18 cellular contexts compared by ENCODE assay signal in the genomic region with DNA sequence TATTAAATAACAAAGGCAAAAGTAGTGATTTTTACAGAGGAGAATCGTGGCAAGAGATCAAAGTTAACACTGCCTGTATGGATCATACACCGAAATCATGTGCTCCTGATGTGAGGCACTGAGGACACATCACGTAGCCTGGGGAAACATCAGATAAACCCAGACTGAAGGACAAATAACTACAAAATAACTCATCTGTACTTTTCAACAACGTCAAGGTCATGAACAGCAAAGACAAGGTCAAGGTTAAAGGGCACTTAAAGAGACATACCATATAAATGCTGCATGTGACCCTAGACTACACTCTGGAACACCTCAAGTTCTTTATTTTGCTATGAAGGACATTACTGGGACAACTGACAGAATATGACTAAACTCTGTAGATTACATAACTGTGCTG. TPM values are rescaled to one million over a fixed set of nuclear protein-coding genes. Genes with fewer than 3 reads are reported as not detected.
DNase-seq lines count a peak whose midpoint lies in the region; ATAC-seq, FAIRE-seq and TF ChIP-seq lines count a peak whose summit lies in the region.
"Had no signal": no experiment of that assay in that cellular context is flagged by ENCODE, and none has a peak within 500 bp of the region (broad histone marks: within the 10 kb centered on the region; RNA-seq: fewer than 3 reads in every experiment).

No MANE protein-coding gene starts in this region.

- TF ChIP-seq CTCF in A549 (IDR thresholded peaks at IDR 0.05) (no peak), RWPE1 (conservative IDR thresholded peaks at IDR 0.05; ENCODE audit: low read depth) (no peak)

- no peak overlapping the region for H3K4me2 ChIP-seq in A549
- peak overlapping the region; percentile 27 to 89 (median 74) for H3K4me2 ChIP-seq in BLaER1 treated with 17β-estradiol and CSF1 and Interleukin-3, amounts not matched to agents 10 nM and 100 nM

- H3K27ac ChIP-seq in A549 (no peak overlapping the region), RWPE1 (peak overlapping the region; percentile 43; the same call in 1 of the 2 replicates)
- H3K27ac ChIP-seq in BLaER1 treated with 17β-estradiol and CSF1 and Interleukin-3, amounts not matched to agents 10 nM and 100 nM, result peak overlapping the region in 7 of 11 experiments; percentile 8 to 43 (median 31); a peak in 10 of 22 replicates
- H3K27ac ChIP-seq: epithelial cell of prostate had no signal

- no peak overlapping the region for H3K4me3 ChIP-seq in A549
- H3K4me3 ChIP-seq in BLaER1 treated with 17β-estradiol and CSF1 and Interleukin-3, amounts not matched to agents 10 nM and 100 nM, result no peak overlapping the region
- H3K4me3 ChIP-seq: coronary artery, thoracic aorta had no signal

- no peaks in the 10 kb centered on the region for H3K36me3 Mint-ChIP-seq in dendritic cell treated with granulocyte-macrophage colony-stimulating factor and Interleukin-4, amounts not matched to agents 40 ng/mL and 50 ng/mL, for 4 days (ENCODE audit: low read depth)
- H3K36me3 Mint-ChIP-seq: immature natural killer cell had no signal

- peaks cover 0 to 27% (median 12%) of the 10 kb centered on the region in 11 experiments; a peak in 15 of 22 replicates for H3K36me3 ChIP-seq in BLaER1 treated with 17β-estradiol and CSF1 and Interleukin-3, amounts not matched to agents 10 nM and 100 nM
- H3K36me3 ChIP-seq: thoracic aorta had no signal

- peaks cover 44% of the 10 kb centered on the region for H3K4me1 ChIP-seq in A549
- peaks cover 83 to 98% (median 92%) of the 10 kb centered on the region in 10 experiments for H3K4me1 ChIP-seq in BLaER1 treated with 17β-estradiol and CSF1 and Interleukin-3, amounts not matched to agents 10 nM and 100 nM

- H4K20me1 ChIP-seq in BLaER1 treated with 17β-estradiol and CSF1 and Interleukin-3, amounts not matched to agents 10 nM and 100 nM, result peaks cover 47 to 96% (median 76%) of the 10 kb centered on the region in 11 experiments; a peak in 21 of 22 replicates

- no peak for FAIRE-seq in A549 (lab: Jason Lieb, UNC)
- FAIRE-seq: RCC 7860 had no signal

- no peak overlapping the region for H3K4me3 Mint-ChIP-seq in dendritic cell treated with granulocyte-macrophage colony-stimulating factor and Interleukin-4, amounts not matched to agents 40 ng/mL and 50 ng/mL, for 4 days
- H3K4me3 Mint-ChIP-seq: neural crest cell had no signal

- H3K9me3 Mint-ChIP-seq in dendritic cell treated with granulocyte-macrophage colony-stimulating factor and Interleukin-4, amounts not matched to agents 40 ng/mL and 50 ng/mL, for 4 days, result no peaks in the 10 kb centered on the region
- H3K9me3 Mint-ChIP-seq: immature natural killer cell, neural crest cell had no signal

- no peak for DNase-seq in A549 (ENCODE audit: low read depth in 1 of 2, low spot score in 1 of 2)
- no peak for DNase-seq in RWPE1 (ENCODE audit: low spot score)
- DNase-seq in stimulated activated CD4-positive, alpha-beta T cell treated with anti-CD3 and anti-CD28 coated beads, Interleukin-4, amount 100 ng/mL, for 4 hours, result no peak
- no peak for DNase-seq in SW480 (ENCODE audit: low spot score)
- DNase-seq: activated CD4-positive, CD25-positive, alpha-beta regulatory T cell; immature natural killer cell; NCI-H2029 treated with DMSO at 0.1 percent for 48 hours; NCI-H524; stimulated activated CD4-positive, alpha-beta T cell treated with anti-CD3 and anti-CD28 coated beads, Interleukin-1b, Interleukin-23, amount 100 ng/mL, for 48 hours; SW 1271 had no signal

- H3K9me3 ChIP-seq in A549, result no peaks in the 10 kb centered on the region
- H3K9me3 ChIP-seq in BLaER1 treated with 17β-estradiol and CSF1 and Interleukin-3, amounts not matched to agents 10 nM and 100 nM (replicated peaks in 1 of 11), result peaks cover 0 to 10% (median 7%) of the 10 kb centered on the region in 11 experiments; a peak in 10 of 22 replicates
- H3K9me3 ChIP-seq: thoracic aorta had no signal

- CTCF ChIA-PET in A549 (lab: Yijun Ruan, JAX) (interaction anchor here (1.8 kb wide), 1 partner anchor 54 kb away, joined by 8 read pairs; no protein-coding TSS in a partner anchor), RWPE1 (lab: Yijun Ruan, JAX) (no interaction called here)

- no peak for ATAC-seq in A549
- no peak for ATAC-seq in HG03159 (IDR thresholded peaks at IDR 0.05; ENCODE audit: unreplicated experiment)

- H3K27ac Mint-ChIP-seq in dendritic cell treated with granulocyte-macrophage colony-stimulating factor and Interleukin-4, amounts not matched to agents 40 ng/mL and 50 ng/mL, for 4 days, result peak overlapping the region; percentile 25

- peak overlapping the region in 2 of 11 experiments; percentile 15 to 16; a peak in 2 of 22 replicates for H3K9ac ChIP-seq in BLaER1 treated with 17β-estradiol and CSF1 and Interleukin-3, amounts not matched to agents 10 nM and 100 nM

- POLR2A ChIA-PET in A549 (lab: Yijun Ruan, JAX), result no interaction called here
- POLR2A ChIA-PET in RWPE1 (lab: Yijun Ruan, JAX; ENCODE audit: low non-redundant PET), result no interaction called here

- peaks cover 90% of the 10 kb centered on the region for H3K4me1 Mint-ChIP-seq in dendritic cell treated with granulocyte-macrophage colony-stimulating factor and Interleukin-4, amounts not matched to agents 40 ng/mL and 50 ng/mL, for 4 days (ENCODE audit: low read depth)

- WGBS in A549 (ENCODE audit: missing lambda C conversion rate), result 64% methylated on average over 4 of the region's 4 CpGs

- TF ChIP-seq POLR2A in A549 (IDR thresholded peaks at IDR 0.05; ENCODE audit: low read length), result no peak

- H3K27me3 ChIP-seq in BLaER1 treated with 17β-estradiol and CSF1 and Interleukin-3, amounts not matched to agents 10 nM and 100 nM, result no peaks in the 10 kb centered on the region

- intact Hi-C loops in dendritic cell treated with granulocyte-macrophage colony-stimulating factor and Interleukin-4, amounts not matched to agents 40 ng/mL and 50 ng/mL, for 4 days (cut with micrococcal nuclease), result no loop called here

- no peaks in the 10 kb centered on the region for H3K27me3 Mint-ChIP-seq in dendritic cell treated with granulocyte-macrophage colony-stimulating factor and Interleukin-4, amounts not matched to agents 40 ng/mL and 50 ng/mL, for 4 days

- TF ChIP-seq EP300 in A549 (IDR thresholded peaks at IDR 0.05), result no peak

- TF ChIP-seq RAD21 in A549 (conservative IDR thresholded peaks at IDR 0.05 in 1 of 2, IDR thresholded peaks at IDR 0.05 in 1 of 2), result no peak

TF ChIP-seq in A549, 52 proteins besides CTCF, POLR2A, EP300 and RAD21:
- TF ChIP-seq ESRRA (IDR thresholded peaks at IDR 0.05; ENCODE audit: borderline replicate concordance, low read length) (0 out of 2 replicates have a peak, but pooled peaks have one; percentile 34), HOXB5 (CRISPR knock-in tag; IDR thresholded peaks at IDR 0.05) (no peak)

RNA-seq across cellular contexts. Expression of a gene that starts 48.2 kb away (rescaled TPM):
- polyA plus RNA-seq in A549 (2011; rRNA removed) (27.9 and 28.1 TPM in 2 replicates), A549 (2017; fragmentation: RNase III; extraction: RNeasy Plus Mini Kit Qiagen cat#74134 plus additional on column Dnase treatment) (16.0 to 17.7 TPM (median 17.4 TPM) in 3 replicates)
- polyA plus RNA-seq in A549 (2012; cell fraction: cytosol; rRNA removed), result 11.2 and 13.5 TPM in 2 replicates
- polyA plus RNA-seq in A549 (2012; cell fraction: nucleus; rRNA removed), result 4.6 and 8.0 TPM in 2 replicates
- 22.0 and 23.6 TPM in 2 replicates for polyA minus RNA-seq in A549 (2011; rRNA and poly(A)+ RNA removed)

Comparison
In these comparisons a context has a peak if more than half of its experiments do, and no peak if none do; other contexts are left out.
1. H3K27ac ChIP-seq: peak in BLaER1 treated with 17β-estradiol and CSF1 and Interleukin-3, amounts not matched to agents 10 nM and 100 nM (7 of 11) and RWPE1 (single experiment); none in A549 (0 of 2).